In genomic region chr17:48816774-48817590, GRCh38 we compare ENCODE assay signal across 8 cellular contexts. TPM values are rescaled to one million over a fixed set of nuclear protein-coding genes. Genes with fewer than 3 reads are reported as not detected.
DNase-seq lines count a peak whose midpoint lies in the region; ATAC-seq and TF ChIP-seq lines count a peak whose summit lies in the region.

TSS of gene TTLL6 (minus strand) at chr17:48817229. CDS start at chr17:48817072, 157 bp downstream.

- peaks cover 8% of the 10 kb centered on the region for H3K4me1 Mint-ChIP-seq in activated T-helper 17 cell treated with anti-CD3 and anti-CD28 coated beads, Interleukin-2, amount 50 U/mL, for 72 hours
- H3K4me1 Mint-ChIP-seq in nephron = peaks cover 15% of the 10 kb centered on the region

- peaks cover 33% of the 10 kb centered on the region for H3K27me3 ChIP-seq in AG04450 (ENCODE audit: control insufficient read depth, insufficient read depth, low read length)

- H3K27ac ChIP-seq in AG04450 (ENCODE audit: low read depth, low read length) = peak within 1 kb of the TSS; percentile 39

- H3K9me3 ChIP-seq in AG04450 (ENCODE audit: control insufficient read depth, insufficient read depth, low read length) = no peaks in the 10 kb centered on the region; the same call in 1 of the 2 replicates

- POLR2A ChIA-PET in AG04450 (lab: Yijun Ruan, JAX) = interaction anchor here (0.7 to 0.9 kb wide), 2 partner anchors 598 to 845 kb away, joined by 3 to 9 read pairs; partner anchors contain the start of gene PHB1

- peak; percentile 74 for ATAC-seq in GM19324 (IDR thresholded peaks at IDR 0.05; ENCODE audit: low FRiP score, unreplicated experiment)
- ATAC-seq in activated T-helper 17 cell treated with anti-CD3 and anti-CD28 coated beads, Interleukin-2, amount 50 U/mL, for 72 hours (replicated peaks) = peak; percentile 96

- TF ChIP-seq CTCF in AG04450 (IDR thresholded peaks at IDR 0.05; ENCODE audit: low read depth, low read length) = no peak
- TF ChIP-seq CTCF in fibroblast of the aortic adventitia (IDR thresholded peaks at IDR 0.05; ENCODE audit: insufficient read depth, low read length) = no peak
- TF ChIP-seq CTCF in nephron (IDR thresholded peaks at IDR 0.05; ENCODE audit: unreplicated experiment in 3 of 3) = no peak

- peak within 1 kb of the TSS; percentile 74 for H3K4me3 Mint-ChIP-seq in activated T-helper 17 cell treated with anti-CD3 and anti-CD28 coated beads, Interleukin-2, amount 50 U/mL, for 72 hours
- H3K4me3 Mint-ChIP-seq in nephron = peak within 1 kb of the TSS; percentile 72 to 83 (median 75)

- in situ Hi-C loops in KBM-7 (cut with MboI; ENCODE audit: low pct_unique_long_range_greater_than_20kb, low sequenced_read_pairs) = loop anchor here (10.0 kb wide), 1 partner anchor 58 kb away; no protein-coding TSS in a partner anchor

- DNase-seq in AG04450 (ENCODE audit: low read depth, low spot score) (peak; percentile 18), KBM-7 (peak; percentile 86), RKO (ENCODE audit: low spot score) (peak; percentile 84), fibroblast of the aortic adventitia (ENCODE audit: low read depth) (peak; percentile 43)
- DNase-seq in stimulated activated naive CD4-positive, alpha-beta T cell treated with Interleukin-2 at 50 U/mL for 16 hours (lab: John Stamatoyannopoulos, UW) = peak; percentile 78

- H3K9me3 Mint-ChIP-seq in activated T-helper 17 cell treated with anti-CD3 and anti-CD28 coated beads, Interleukin-2, amount 50 U/mL, for 72 hours = no peaks in the 10 kb centered on the region
- no peaks in the 10 kb centered on the region for H3K9me3 Mint-ChIP-seq in nephron

- peak within 1 kb of the TSS; percentile 50 for H3K4me3 ChIP-seq in AG04450 (ENCODE audit: low read depth, low read length)
- peak within 1 kb of the TSS; percentile 50 for H3K4me3 ChIP-seq in fibroblast of the aortic adventitia (ENCODE audit: low read depth, low read length)

- peak within 1 kb of the TSS; percentile 12 for H3K27ac Mint-ChIP-seq in activated T-helper 17 cell treated with anti-CD3 and anti-CD28 coated beads, Interleukin-2, amount 50 U/mL, for 72 hours
- no peak within 1 kb of the TSS for H3K27ac Mint-ChIP-seq in nephron

- H3K27me3 Mint-ChIP-seq in activated T-helper 17 cell treated with anti-CD3 and anti-CD28 coated beads, Interleukin-2, amount 50 U/mL, for 72 hours = peaks cover 18% of the 10 kb centered on the region
- peaks cover 77% of the 10 kb centered on the region for H3K27me3 Mint-ChIP-seq in nephron (ENCODE audit: low read depth)

- H3K36me3 Mint-ChIP-seq in activated T-helper 17 cell treated with anti-CD3 and anti-CD28 coated beads, Interleukin-2, amount 50 U/mL, for 72 hours (ENCODE audit: low read depth) = no peaks in the 10 kb centered on the region
- H3K36me3 Mint-ChIP-seq in nephron (ENCODE audit: low read depth) = no peaks in the 10 kb centered on the region

- CTCF ChIA-PET in AG04450 (lab: Charles Lee) = interaction anchor here (0.7 to 8.1 kb wide), 9 partner anchors 9 to 216 kb away, joined by 3 to 164 read pairs (median 7); partner anchors contain the start of gene PRAC2

RNA-seq across cellular contexts. Expression of gene TTLL6, which starts in this region (rescaled TPM):
- 0.04 and 0.06 TPM in 2 replicates for polyA plus RNA-seq in AG04450 (2011; rRNA removed)
- not detected in 2 replicates for polyA minus RNA-seq in AG04450 (2011; rRNA and poly(A)+ RNA removed)
- not detected for total RNA-seq in activated T-helper 17 cell treated with anti-CD3 and anti-CD28 coated beads, Interleukin-2, amount 50 U/mL, for 72 hours
- not detected in 2 replicates for total RNA-seq in fibroblast of the aortic adventitia (ENCODE audit: low replicate concordance)

Comparison
In these comparisons a context has a peak if more than half of its experiments do, and no peak if none do; other contexts are left out.
1. Peak in every context shown above with its lines: DNase-seq, ATAC-seq, H3K4me3 ChIP-seq and H3K27ac ChIP-seq.
2. Peak in DNase-seq, H3K4me3 ChIP-seq and H3K27ac ChIP-seq in AG04450; RNA of the gene not detected or under 1 TPM.
3. Peak in ATAC-seq in activated T-helper 17 cell treated with anti-CD3 and anti-CD28 coated beads, Interleukin-2, amount 50 U/mL, for 72 hours; RNA of the gene not detected or under 1 TPM.
4. Peak in DNase-seq and H3K4me3 ChIP-seq in fibroblast of the aortic adventitia; RNA of the gene not detected or under 1 TPM.
5. DNase-seq: peak in every context shown above with its lines; median percentile 86 in KBM-7; 84 in RKO; 78 in stimulated activated naive CD4-positive, alpha-beta T cell treated with Interleukin-2 at 50 U/mL for 16 hours; 43 in fibroblast of the aortic adventitia; 18 in AG04450.